In the genomic region with DNA sequence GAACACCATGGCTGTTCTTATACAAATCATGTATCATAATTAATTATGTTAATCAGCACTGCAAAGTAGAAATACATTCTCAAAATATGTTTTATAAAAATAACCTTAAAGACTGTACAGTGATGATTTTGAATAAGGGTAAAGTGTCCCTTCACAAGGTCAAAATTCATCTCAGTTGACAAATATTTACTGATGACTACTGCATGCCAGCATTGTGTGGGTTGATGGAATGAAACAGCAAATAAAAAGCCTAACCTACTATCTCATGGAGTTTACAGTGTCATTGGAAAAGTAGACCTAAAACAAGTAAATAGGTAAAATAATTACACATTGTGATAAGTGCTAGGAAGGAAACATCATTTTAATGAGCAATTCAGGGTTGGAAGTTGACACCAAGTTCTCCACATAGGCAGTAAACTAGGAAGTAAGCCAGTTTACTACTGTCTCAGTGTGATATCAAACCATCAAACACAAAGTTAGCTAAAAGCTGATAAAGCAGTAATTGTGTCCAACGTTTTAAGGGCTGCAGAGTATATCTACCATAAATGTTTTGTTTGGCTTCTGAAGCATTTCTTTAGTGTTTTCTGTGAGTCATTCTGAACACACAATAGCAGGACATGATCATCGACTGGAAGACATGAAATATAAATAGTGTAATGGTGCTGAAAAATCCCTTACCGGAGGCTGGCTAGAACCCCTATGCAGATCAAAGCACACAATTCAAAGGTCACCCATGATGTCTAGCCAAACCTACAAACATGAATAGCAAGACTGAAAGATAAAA, we compare ENCODE assay signal across 1 cellular context.
TF ChIP-seq lines count a peak whose summit lies in the region.

No MANE protein-coding gene starts in this region.

TF ChIP-seq in HepG2, 621 proteins besides CTCF, POLR2A, EP300 and RAD21 (continued from another document and continues in another):
- TF ChIP-seq, protein P1, sequence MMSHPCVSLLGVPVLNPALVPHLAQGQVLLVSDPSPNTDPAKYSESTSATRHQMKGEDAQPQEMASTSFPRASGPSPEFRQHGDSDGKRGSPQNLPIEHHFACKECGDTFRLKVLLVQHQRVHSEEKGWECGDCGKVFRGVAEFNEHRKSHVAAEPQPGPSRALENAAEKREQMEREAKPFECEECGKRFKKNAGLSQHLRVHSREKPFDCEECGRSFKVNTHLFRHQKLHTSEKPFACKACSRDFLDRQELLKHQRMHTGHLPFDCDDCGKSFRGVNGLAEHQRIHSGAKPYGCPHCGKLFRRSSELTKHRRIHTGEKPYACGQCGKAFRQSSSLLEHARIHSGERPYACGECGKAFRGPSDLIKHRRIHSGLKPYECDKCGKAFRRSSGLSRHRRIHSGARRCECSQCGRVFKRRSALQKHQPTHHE (CRISPR knock-in tag; IDR thresholded peaks at IDR 0.05; ENCODE audit: borderline replicate concordance), result no peak
- TF ChIP-seq ARHGAP35 (CRISPR knock-in tag; IDR thresholded peaks at IDR 0.05; ENCODE audit: borderline replicate concordance), result no peak
- TF ChIP-seq ZNF251 (CRISPR knock-in tag; IDR thresholded peaks at IDR 0.05), result no peak
- TF ChIP-seq ZNF616 (CRISPR knock-in tag; IDR thresholded peaks at IDR 0.05; ENCODE audit: low read depth), result no peak
- no peak for TF ChIP-seq TARDBP (CRISPR knock-in tag; IDR thresholded peaks at IDR 0.05)
- TF ChIP-seq TAF1 (CRISPR knock-in tag; IDR thresholded peaks at IDR 0.05), result no peak
- TF ChIP-seq ZNF557 (CRISPR knock-in tag; IDR thresholded peaks at IDR 0.05), result no peak
- TF ChIP-seq, protein P2, sequence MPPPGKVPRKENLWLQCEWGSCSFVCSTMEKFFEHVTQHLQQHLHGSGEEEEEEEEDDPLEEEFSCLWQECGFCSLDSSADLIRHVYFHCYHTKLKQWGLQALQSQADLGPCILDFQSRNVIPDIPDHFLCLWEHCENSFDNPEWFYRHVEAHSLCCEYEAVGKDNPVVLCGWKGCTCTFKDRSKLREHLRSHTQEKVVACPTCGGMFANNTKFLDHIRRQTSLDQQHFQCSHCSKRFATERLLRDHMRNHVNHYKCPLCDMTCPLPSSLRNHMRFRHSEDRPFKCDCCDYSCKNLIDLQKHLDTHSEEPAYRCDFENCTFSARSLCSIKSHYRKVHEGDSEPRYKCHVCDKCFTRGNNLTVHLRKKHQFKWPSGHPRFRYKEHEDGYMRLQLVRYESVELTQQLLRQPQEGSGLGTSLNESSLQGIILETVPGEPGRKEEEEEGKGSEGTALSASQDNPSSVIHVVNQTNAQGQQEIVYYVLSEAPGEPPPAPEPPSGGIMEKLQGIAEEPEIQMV (CRISPR knock-in tag; IDR thresholded peaks at IDR 0.05; ENCODE audit: low read depth), result no peak
- 0 out of 2 replicates have a peak, but pooled peaks have one; percentile 44 for TF ChIP-seq TCF7L2 (IDR thresholded peaks at IDR 0.05; ENCODE audit: low read depth, low read length)
- TF ChIP-seq, protein P3, sequence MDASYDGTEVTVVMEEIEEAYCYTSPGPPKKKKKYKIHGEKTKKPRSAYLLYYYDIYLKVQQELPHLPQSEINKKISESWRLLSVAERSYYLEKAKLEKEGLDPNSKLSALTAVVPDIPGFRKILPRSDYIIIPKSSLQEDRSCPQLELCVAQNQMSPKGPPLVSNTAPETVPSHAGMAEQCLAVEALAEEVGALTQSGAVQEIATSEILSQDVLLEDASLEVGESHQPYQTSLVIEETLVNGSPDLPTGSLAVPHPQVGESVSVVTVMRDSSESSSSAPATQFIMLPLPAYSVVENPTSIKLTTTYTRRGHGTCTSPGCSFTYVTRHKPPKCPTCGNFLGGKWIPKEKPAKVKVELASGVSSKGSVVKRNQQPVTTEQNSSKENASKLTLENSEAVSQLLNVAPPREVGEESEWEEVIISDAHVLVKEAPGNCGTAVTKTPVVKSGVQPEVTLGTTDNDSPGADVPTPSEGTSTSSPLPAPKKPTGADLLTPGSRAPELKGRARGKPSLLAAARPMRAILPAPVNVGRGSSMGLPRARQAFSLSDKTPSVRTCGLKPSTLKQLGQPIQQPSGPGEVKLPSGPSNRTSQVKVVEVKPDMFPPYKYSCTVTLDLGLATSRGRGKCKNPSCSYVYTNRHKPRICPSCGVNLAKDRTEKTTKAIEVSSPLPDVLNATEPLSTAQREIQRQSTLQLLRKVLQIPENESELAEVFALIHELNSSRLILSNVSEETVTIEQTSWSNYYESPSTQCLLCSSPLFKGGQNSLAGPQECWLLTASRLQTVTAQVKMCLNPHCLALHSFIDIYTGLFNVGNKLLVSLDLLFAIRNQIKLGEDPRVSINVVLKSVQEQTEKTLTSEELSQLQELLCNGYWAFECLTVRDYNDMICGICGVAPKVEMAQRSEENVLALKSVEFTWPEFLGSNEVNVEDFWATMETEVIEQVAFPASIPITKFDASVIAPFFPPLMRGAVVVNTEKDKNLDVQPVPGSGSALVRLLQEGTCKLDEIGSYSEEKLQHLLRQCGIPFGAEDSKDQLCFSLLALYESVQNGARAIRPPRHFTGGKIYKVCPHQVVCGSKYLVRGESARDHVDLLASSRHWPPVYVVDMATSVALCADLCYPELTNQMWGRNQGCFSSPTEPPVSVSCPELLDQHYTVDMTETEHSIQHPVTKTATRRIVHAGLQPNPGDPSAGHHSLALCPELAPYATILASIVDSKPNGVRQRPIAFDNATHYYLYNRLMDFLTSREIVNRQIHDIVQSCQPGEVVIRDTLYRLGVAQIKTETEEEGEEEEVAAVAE (CRISPR knock-in tag; IDR thresholded peaks at IDR 0.05; ENCODE audit: borderline replicate concordance), result no peak
- TF ChIP-seq, protein P4, sequence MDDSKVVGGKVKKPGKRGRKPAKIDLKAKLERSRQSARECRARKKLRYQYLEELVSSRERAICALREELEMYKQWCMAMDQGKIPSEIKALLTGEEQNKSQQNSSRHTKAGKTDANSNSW (CRISPR knock-in tag; IDR thresholded peaks at IDR 0.05; ENCODE audit: borderline replicate concordance), result no peak
- TF ChIP-seq SP140L (CRISPR knock-in tag; IDR thresholded peaks at IDR 0.05; ENCODE audit: borderline replicate concordance), result no peak
- TF ChIP-seq ONECUT2 (CRISPR knock-in tag; IDR thresholded peaks at IDR 0.05), result no peak
- no peak for TF ChIP-seq ZNF773 (CRISPR knock-in tag; IDR thresholded peaks at IDR 0.05; ENCODE audit: borderline replicate concordance)
- peak; percentile 29 for TF ChIP-seq MAFF (IDR thresholded peaks at IDR 0.05; ENCODE audit: low read depth, low read length)
- TF ChIP-seq, protein P5, sequence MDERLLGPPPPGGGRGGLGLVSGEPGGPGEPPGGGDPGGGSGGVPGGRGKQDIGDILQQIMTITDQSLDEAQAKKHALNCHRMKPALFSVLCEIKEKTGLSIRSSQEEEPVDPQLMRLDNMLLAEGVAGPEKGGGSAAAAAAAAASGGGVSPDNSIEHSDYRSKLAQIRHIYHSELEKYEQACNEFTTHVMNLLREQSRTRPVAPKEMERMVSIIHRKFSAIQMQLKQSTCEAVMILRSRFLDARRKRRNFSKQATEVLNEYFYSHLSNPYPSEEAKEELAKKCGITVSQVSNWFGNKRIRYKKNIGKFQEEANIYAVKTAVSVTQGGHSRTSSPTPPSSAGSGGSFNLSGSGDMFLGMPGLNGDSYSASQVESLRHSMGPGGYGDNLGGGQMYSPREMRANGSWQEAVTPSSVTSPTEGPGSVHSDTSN (CRISPR knock-in tag; IDR thresholded peaks at IDR 0.05), result no peak
- no peak for TF ChIP-seq PRMT3 (CRISPR knock-in tag; IDR thresholded peaks at IDR 0.05; ENCODE audit: borderline replicate concordance, low read depth)
- no peak for TF ChIP-seq ZFY (CRISPR knock-in tag; IDR thresholded peaks at IDR 0.05)
- TF ChIP-seq ZNF331 (CRISPR knock-in tag; IDR thresholded peaks at IDR 0.05), result no peak
- no peak for TF ChIP-seq KMT2A (CRISPR knock-in tag; IDR thresholded peaks at IDR 0.05)
- no peak for TF ChIP-seq ZNF878 (CRISPR knock-in tag; IDR thresholded peaks at IDR 0.05)
- TF ChIP-seq FOXA3 (CRISPR knock-in tag; IDR thresholded peaks at IDR 0.05), result peak; percentile 47
- TF ChIP-seq ZNF101 (CRISPR knock-in tag; IDR thresholded peaks at IDR 0.05; ENCODE audit: borderline replicate concordance, low read depth), result no peak
- no peak for TF ChIP-seq IRX3 (CRISPR knock-in tag; IDR thresholded peaks at IDR 0.05; ENCODE audit: borderline replicate concordance, low read depth)
- no peak for TF ChIP-seq MAFG (CRISPR knock-in tag; IDR thresholded peaks at IDR 0.05)
- TF ChIP-seq MLLT10 (CRISPR knock-in tag; IDR thresholded peaks at IDR 0.05), result no peak
- TF ChIP-seq, protein P6, sequence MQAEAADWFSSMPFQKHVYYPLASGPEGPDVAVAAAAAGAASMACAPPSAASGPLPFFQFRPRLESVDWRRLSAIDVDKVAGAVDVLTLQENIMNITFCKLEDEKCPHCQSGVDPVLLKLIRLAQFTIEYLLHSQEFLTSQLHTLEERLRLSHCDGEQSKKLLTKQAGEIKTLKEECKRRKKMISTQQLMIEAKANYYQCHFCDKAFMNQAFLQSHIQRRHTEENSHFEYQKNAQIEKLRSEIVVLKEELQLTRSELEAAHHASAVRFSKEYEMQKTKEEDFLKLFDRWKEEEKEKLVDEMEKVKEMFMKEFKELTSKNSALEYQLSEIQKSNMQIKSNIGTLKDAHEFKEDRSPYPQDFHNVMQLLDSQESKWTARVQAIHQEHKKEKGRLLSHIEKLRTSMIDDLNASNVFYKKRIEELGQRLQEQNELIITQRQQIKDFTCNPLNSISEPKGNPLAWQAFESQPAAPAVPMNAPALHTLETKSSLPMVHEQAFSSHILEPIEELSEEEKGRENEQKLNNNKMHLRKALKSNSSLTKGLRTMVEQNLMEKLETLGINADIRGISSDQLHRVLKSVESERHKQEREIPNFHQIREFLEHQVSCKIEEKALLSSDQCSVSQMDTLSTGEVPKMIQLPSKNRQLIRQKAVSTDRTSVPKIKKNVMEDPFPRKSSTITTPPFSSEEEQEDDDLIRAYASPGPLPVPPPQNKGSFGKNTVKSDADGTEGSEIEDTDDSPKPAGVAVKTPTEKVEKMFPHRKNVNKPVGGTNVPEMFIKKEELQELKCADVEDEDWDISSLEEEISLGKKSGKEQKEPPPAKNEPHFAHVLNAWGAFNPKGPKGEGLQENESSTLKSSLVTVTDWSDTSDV (CRISPR knock-in tag; IDR thresholded peaks at IDR 0.05), result no peak
- TF ChIP-seq ZNF350 (CRISPR knock-in tag; IDR thresholded peaks at IDR 0.05; ENCODE audit: borderline replicate concordance, low read depth), result no peak
- no peak for TF ChIP-seq NFYC (CRISPR knock-in tag; IDR thresholded peaks at IDR 0.05)
- no peak for TF ChIP-seq TEAD2 (CRISPR knock-in tag; IDR thresholded peaks at IDR 0.05)
- TF ChIP-seq, protein P7, sequence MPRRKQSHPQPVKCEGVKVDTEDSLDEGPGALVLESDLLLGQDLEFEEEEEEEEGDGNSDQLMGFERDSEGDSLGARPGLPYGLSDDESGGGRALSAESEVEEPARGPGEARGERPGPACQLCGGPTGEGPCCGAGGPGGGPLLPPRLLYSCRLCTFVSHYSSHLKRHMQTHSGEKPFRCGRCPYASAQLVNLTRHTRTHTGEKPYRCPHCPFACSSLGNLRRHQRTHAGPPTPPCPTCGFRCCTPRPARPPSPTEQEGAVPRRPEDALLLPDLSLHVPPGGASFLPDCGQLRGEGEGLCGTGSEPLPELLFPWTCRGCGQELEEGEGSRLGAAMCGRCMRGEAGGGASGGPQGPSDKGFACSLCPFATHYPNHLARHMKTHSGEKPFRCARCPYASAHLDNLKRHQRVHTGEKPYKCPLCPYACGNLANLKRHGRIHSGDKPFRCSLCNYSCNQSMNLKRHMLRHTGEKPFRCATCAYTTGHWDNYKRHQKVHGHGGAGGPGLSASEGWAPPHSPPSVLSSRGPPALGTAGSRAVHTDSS (CRISPR knock-in tag; conservative IDR thresholded peaks at IDR 0.05), result no peak
- TF ChIP-seq ZNF235 (CRISPR knock-in tag; IDR thresholded peaks at IDR 0.05; ENCODE audit: borderline replicate concordance), result no peak
- TF ChIP-seq, protein P8, sequence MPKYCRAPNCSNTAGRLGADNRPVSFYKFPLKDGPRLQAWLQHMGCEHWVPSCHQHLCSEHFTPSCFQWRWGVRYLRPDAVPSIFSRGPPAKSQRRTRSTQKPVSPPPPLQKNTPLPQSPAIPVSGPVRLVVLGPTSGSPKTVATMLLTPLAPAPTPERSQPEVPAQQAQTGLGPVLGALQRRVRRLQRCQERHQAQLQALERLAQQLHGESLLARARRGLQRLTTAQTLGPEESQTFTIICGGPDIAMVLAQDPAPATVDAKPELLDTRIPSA (CRISPR knock-in tag; IDR thresholded peaks at IDR 0.05; ENCODE audit: borderline replicate concordance), result no peak
- TF ChIP-seq CC2D1A (CRISPR knock-in tag; IDR thresholded peaks at IDR 0.05), result no peak
- TF ChIP-seq JDP2 (CRISPR knock-in tag; IDR thresholded peaks at IDR 0.05; ENCODE audit: borderline replicate concordance), result no peak
- TF ChIP-seq, protein P9, sequence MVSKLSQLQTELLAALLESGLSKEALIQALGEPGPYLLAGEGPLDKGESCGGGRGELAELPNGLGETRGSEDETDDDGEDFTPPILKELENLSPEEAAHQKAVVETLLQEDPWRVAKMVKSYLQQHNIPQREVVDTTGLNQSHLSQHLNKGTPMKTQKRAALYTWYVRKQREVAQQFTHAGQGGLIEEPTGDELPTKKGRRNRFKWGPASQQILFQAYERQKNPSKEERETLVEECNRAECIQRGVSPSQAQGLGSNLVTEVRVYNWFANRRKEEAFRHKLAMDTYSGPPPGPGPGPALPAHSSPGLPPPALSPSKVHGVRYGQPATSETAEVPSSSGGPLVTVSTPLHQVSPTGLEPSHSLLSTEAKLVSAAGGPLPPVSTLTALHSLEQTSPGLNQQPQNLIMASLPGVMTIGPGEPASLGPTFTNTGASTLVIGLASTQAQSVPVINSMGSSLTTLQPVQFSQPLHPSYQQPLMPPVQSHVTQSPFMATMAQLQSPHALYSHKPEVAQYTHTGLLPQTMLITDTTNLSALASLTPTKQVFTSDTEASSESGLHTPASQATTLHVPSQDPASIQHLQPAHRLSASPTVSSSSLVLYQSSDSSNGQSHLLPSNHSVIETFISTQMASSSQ (IDR thresholded peaks at IDR 0.05; ENCODE audit: low read depth), result no peak
- TF ChIP-seq, protein P9 (CRISPR knock-in tag; IDR thresholded peaks at IDR 0.05; ENCODE audit: borderline replicate concordance), result no peak
- no peak for TF ChIP-seq EED (CRISPR knock-in tag; IDR thresholded peaks at IDR 0.05)
- TF ChIP-seq, protein P10, sequence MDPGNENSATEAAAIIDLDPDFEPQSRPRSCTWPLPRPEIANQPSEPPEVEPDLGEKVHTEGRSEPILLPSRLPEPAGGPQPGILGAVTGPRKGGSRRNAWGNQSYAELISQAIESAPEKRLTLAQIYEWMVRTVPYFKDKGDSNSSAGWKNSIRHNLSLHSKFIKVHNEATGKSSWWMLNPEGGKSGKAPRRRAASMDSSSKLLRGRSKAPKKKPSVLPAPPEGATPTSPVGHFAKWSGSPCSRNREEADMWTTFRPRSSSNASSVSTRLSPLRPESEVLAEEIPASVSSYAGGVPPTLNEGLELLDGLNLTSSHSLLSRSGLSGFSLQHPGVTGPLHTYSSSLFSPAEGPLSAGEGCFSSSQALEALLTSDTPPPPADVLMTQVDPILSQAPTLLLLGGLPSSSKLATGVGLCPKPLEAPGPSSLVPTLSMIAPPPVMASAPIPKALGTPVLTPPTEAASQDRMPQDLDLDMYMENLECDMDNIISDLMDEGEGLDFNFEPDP (CRISPR knock-in tag; conservative IDR thresholded peaks at IDR 0.05), result no peak
- no peak for TF ChIP-seq HOXA5 (CRISPR knock-in tag; IDR thresholded peaks at IDR 0.05)
